In genomic region chr3:151564261-151564660, GRCh38 we compare ENCODE assay signal across 33 cellular contexts.
"Had no signal": no experiment of that assay in that cellular context is flagged by ENCODE, and none has a peak within 500 bp of the region (broad histone marks: within the 10 kb centered on the region; RNA-seq: fewer than 3 reads in every experiment).

No MANE protein-coding gene starts in this region.

- H3K4me1 Mint-ChIP-seq: activated CD4-positive, alpha-beta T cell treated with anti-CD3 and anti-CD28 coated beads for 36 hours; activated CD4-positive, alpha-beta T cell treated with anti-CD3 and anti-CD28 coated beads, Interleukin-2, amount 10 ng/mL, durations not matched to agents 24 days and 14 days; activated CD8-positive, alpha-beta memory T cell treated with anti-CD3 and anti-CD28 coated beads, Interleukin-2, amount 10 ng/mL, durations not matched to agents 7 days and 5 days; activated naive CD4-positive, alpha-beta T cell treated with anti-CD3 and anti-CD28 coated beads, Interleukin-2, amount 50 U/mL, for 24 hours; activated naive CD8-positive, alpha-beta T cell treated with anti-CD3 and anti-CD28 coated beads for 36 hours had no signal

- H3K9me3 Mint-ChIP-seq: activated CD4-positive, alpha-beta memory T cell treated with anti-CD3 and anti-CD28 coated beads for 36 hours; activated CD4-positive, alpha-beta T cell treated with anti-CD3 and anti-CD28 coated beads, Interleukin-2, amount 10 ng/mL, durations not matched to agents 24 days and 14 days; activated naive CD4-positive, alpha-beta T cell treated with anti-CD3 and anti-CD28 coated beads for 36 hours; activated naive CD4-positive, alpha-beta T cell treated with anti-CD3 and anti-CD28 coated beads, Interleukin-2, amount 50 U/mL, for 24 hours; activated naive CD8-positive, alpha-beta T cell treated with anti-CD3 and anti-CD28 coated beads for 36 hours; activated naive CD8-positive, alpha-beta T cell treated with anti-CD3 and anti-CD28 coated beads, Interleukin-2, amount 50 U/mL, for 24 hours; activated T-helper 1 cell treated with anti-CD3 and anti-CD28 coated beads, Interleukin-12 subunit alpha, Interleukin-12 subunit beta, Interleukin-2, Interleukin-4 antibody, amounts not matched to agents 30 ng/mL and 10 ng/mL and 1 ng/mL, durations not matched to agents 14 hours and 24 hours and 36 hours; activated T-helper 2 cell treated with anti-CD3 and anti-CD28 coated beads, Interferon-gamma antibody, Interleukin-2, Interleukin-4, amounts not matched to agents 10 μg/mL and 5 μg/mL and 100 μg/mL, durations not matched to agents 14 hours and 24 hours and 36 hours; effector memory CD8-positive, alpha-beta T cell had no signal

- ATAC-seq: activated CD4-positive, alpha-beta T cell treated with anti-CD3 and anti-CD28 coated beads for 36 hours; activated CD8-positive, alpha-beta memory T cell treated with anti-CD3 and anti-CD28 coated beads, Interleukin-2, amount 10 ng/mL, durations not matched to agents 7 days and 5 days; activated CD8-positive, alpha-beta T cell treated with anti-CD3 and anti-CD28 coated beads, Interleukin-2, amount 10 ng/mL, durations not matched to agents 7 days and 5 days; activated naive CD8-positive, alpha-beta T cell treated with anti-CD3 and anti-CD28 coated beads, Interleukin-2, amount 50 U/mL, for 24 hours; body of pancreas; effector memory CD8-positive, alpha-beta T cell; foreskin keratinocyte; gastrocnemius medialis; heart left ventricle had no signal

- H3K27ac Mint-ChIP-seq: activated CD4-positive, alpha-beta memory T cell treated with anti-CD3 and anti-CD28 coated beads for 36 hours; activated CD4-positive, alpha-beta T cell treated with anti-CD3 and anti-CD28 coated beads for 36 hours; activated CD4-positive, alpha-beta T cell treated with anti-CD3 and anti-CD28 coated beads, Interleukin-2, amount 10 ng/mL, durations not matched to agents 24 days and 14 days; activated CD8-positive, alpha-beta memory T cell treated with anti-CD3 and anti-CD28 coated beads, Interleukin-2, amount 10 ng/mL, durations not matched to agents 7 days and 5 days; activated CD8-positive, alpha-beta T cell treated with anti-CD3 and anti-CD28 coated beads, Interleukin-2, amount 10 ng/mL, durations not matched to agents 7 days and 5 days; activated naive CD4-positive, alpha-beta T cell treated with anti-CD3 and anti-CD28 coated beads for 36 hours; activated naive CD4-positive, alpha-beta T cell treated with anti-CD3 and anti-CD28 coated beads, Interleukin-2, amount 50 U/mL, for 24 hours; activated naive CD8-positive, alpha-beta T cell treated with anti-CD3 and anti-CD28 coated beads for 36 hours; activated naive CD8-positive, alpha-beta T cell treated with anti-CD3 and anti-CD28 coated beads, Interleukin-2, amount 50 U/mL, for 24 hours; activated T-helper 1 cell treated with anti-CD3 and anti-CD28 coated beads, Interleukin-12 subunit alpha, Interleukin-12 subunit beta, Interleukin-2, Interleukin-4 antibody, amounts not matched to agents 30 ng/mL and 10 ng/mL and 1 ng/mL, durations not matched to agents 14 hours and 24 hours and 36 hours; activated T-helper 2 cell treated with anti-CD3 and anti-CD28 coated beads, Interferon-gamma antibody, Interleukin-2, Interleukin-4, amounts not matched to agents 10 μg/mL and 5 μg/mL and 100 μg/mL, durations not matched to agents 14 hours and 24 hours and 36 hours; effector memory CD8-positive, alpha-beta T cell had no signal

- H3K9me3 ChIP-seq: body of pancreas, esophagus muscularis mucosa, gastrocnemius medialis, heart left ventricle had no signal

- DNase-seq: activated CD4-positive, alpha-beta memory T cell treated with anti-CD3 and anti-CD28 coated beads for 36 hours; activated CD4-positive, alpha-beta T cell treated with anti-CD3 and anti-CD28 coated beads for 36 hours; activated CD4-positive, alpha-beta T cell treated with anti-CD3 and anti-CD28 coated beads, Interleukin-2, amount 10 ng/mL, durations not matched to agents 24 days and 14 days; activated CD4-positive, CD25-positive, alpha-beta regulatory T cell; activated CD4-positive, CD25-positive, alpha-beta regulatory T cell treated with anti-CD3 and anti-CD28 coated beads, Interleukin-2, amount 50 U/mL, for 72 hours; activated CD8-positive, alpha-beta memory T cell treated with anti-CD3 and anti-CD28 coated beads, Interleukin-2, amount 10 ng/mL, durations not matched to agents 7 days and 5 days; activated CD8-positive, alpha-beta memory T cell treated with anti-CD3 and anti-CD28 coated beads, Interleukin-2, amount 50 U/mL, for 4 hours; activated CD8-positive, alpha-beta T cell treated with anti-CD3 and anti-CD28 coated beads, Interleukin-2, amount 10 ng/mL, durations not matched to agents 7 days and 5 days; activated effector memory CD4-positive, alpha-beta T cell treated with anti-CD3 and anti-CD28 coated beads, Interleukin-2, amount 50 U/mL, for 16 hours; activated naive CD4-positive, alpha-beta T cell treated with anti-CD3 and anti-CD28 coated beads for 36 hours; activated naive CD8-positive, alpha-beta T cell treated with anti-CD3 and anti-CD28 coated beads for 36 hours; activated naive CD8-positive, alpha-beta T cell treated with anti-CD3 and anti-CD28 coated beads, Interleukin-2, amount 50 U/mL, for 24 hours; activated T-cell treated with anti-CD3 and anti-CD28 coated beads, Interleukin-2, amount 50 U/mL, for 1 hour; activated T-cell treated with anti-CD3 and anti-CD28 coated beads, Interleukin-2, amount 50 U/mL, for 48 hours; adrenal gland; amygdala; aorta; body of pancreas; caudate nucleus; cortex of kidney; dermis blood vessel endothelial cell; effector CD4-positive, alpha-beta T cell; effector memory CD8-positive, alpha-beta T cell; erythroblast; foreskin keratinocyte; gastrocnemius medialis; glutamatergic neuron; heart left ventricle; T-helper 2 cell had no signal

- H3K4me3 Mint-ChIP-seq: activated CD4-positive, alpha-beta memory T cell treated with anti-CD3 and anti-CD28 coated beads for 36 hours; activated CD4-positive, alpha-beta T cell treated with anti-CD3 and anti-CD28 coated beads for 36 hours; activated CD4-positive, alpha-beta T cell treated with anti-CD3 and anti-CD28 coated beads, Interleukin-2, amount 10 ng/mL, durations not matched to agents 24 days and 14 days; activated CD8-positive, alpha-beta memory T cell treated with anti-CD3 and anti-CD28 coated beads, Interleukin-2, amount 10 ng/mL, durations not matched to agents 7 days and 5 days; activated CD8-positive, alpha-beta T cell treated with anti-CD3 and anti-CD28 coated beads, Interleukin-2, amount 10 ng/mL, durations not matched to agents 7 days and 5 days; activated naive CD4-positive, alpha-beta T cell treated with anti-CD3 and anti-CD28 coated beads for 36 hours; activated naive CD4-positive, alpha-beta T cell treated with anti-CD3 and anti-CD28 coated beads, Interleukin-2, amount 50 U/mL, for 24 hours; activated naive CD8-positive, alpha-beta T cell treated with anti-CD3 and anti-CD28 coated beads for 36 hours; activated naive CD8-positive, alpha-beta T cell treated with anti-CD3 and anti-CD28 coated beads, Interleukin-2, amount 50 U/mL, for 24 hours; activated T-helper 1 cell treated with anti-CD3 and anti-CD28 coated beads, Interleukin-12 subunit alpha, Interleukin-12 subunit beta, Interleukin-2, Interleukin-4 antibody, amounts not matched to agents 30 ng/mL and 10 ng/mL and 1 ng/mL, durations not matched to agents 14 hours and 24 hours and 36 hours; effector memory CD8-positive, alpha-beta T cell had no signal

- H3K4me1 ChIP-seq: body of pancreas, gastrocnemius medialis, heart left ventricle had no signal

- H3K4me3 ChIP-seq: adrenal gland, body of pancreas, esophagus muscularis mucosa, gastrocnemius medialis, heart left ventricle had no signal

- H3K27me3 ChIP-seq: adrenal gland, body of pancreas, esophagus muscularis mucosa, foreskin keratinocyte, gastrocnemius medialis, heart left ventricle had no signal

- H3K36me3 ChIP-seq: adrenal gland, esophagus muscularis mucosa, gastrocnemius medialis, heart left ventricle had no signal

- H3K27me3 Mint-ChIP-seq: activated CD4-positive, alpha-beta memory T cell treated with anti-CD3 and anti-CD28 coated beads for 36 hours; activated CD4-positive, alpha-beta T cell treated with anti-CD3 and anti-CD28 coated beads for 36 hours; activated CD4-positive, alpha-beta T cell treated with anti-CD3 and anti-CD28 coated beads, Interleukin-2, amount 10 ng/mL, durations not matched to agents 24 days and 14 days; activated CD8-positive, alpha-beta memory T cell treated with anti-CD3 and anti-CD28 coated beads, Interleukin-2, amount 10 ng/mL, durations not matched to agents 7 days and 5 days; activated naive CD4-positive, alpha-beta T cell treated with anti-CD3 and anti-CD28 coated beads, Interleukin-2, amount 50 U/mL, for 24 hours; activated naive CD8-positive, alpha-beta T cell treated with anti-CD3 and anti-CD28 coated beads for 36 hours; activated naive CD8-positive, alpha-beta T cell treated with anti-CD3 and anti-CD28 coated beads, Interleukin-2, amount 50 U/mL, for 24 hours; effector memory CD8-positive, alpha-beta T cell had no signal

- H3K36me3 Mint-ChIP-seq: activated CD4-positive, alpha-beta memory T cell treated with anti-CD3 and anti-CD28 coated beads for 36 hours; activated CD8-positive, alpha-beta memory T cell treated with anti-CD3 and anti-CD28 coated beads, Interleukin-2, amount 10 ng/mL, durations not matched to agents 7 days and 5 days; activated naive CD4-positive, alpha-beta T cell treated with anti-CD3 and anti-CD28 coated beads, Interleukin-2, amount 50 U/mL, for 24 hours; activated naive CD8-positive, alpha-beta T cell treated with anti-CD3 and anti-CD28 coated beads for 36 hours had no signal

- H3K27ac ChIP-seq: adrenal gland, body of pancreas, esophagus muscularis mucosa, foreskin keratinocyte, gastrocnemius medialis, heart left ventricle had no signal
